Comparison of ENCODE assay signal across 8 cellular contexts in the genomic region with DNA sequence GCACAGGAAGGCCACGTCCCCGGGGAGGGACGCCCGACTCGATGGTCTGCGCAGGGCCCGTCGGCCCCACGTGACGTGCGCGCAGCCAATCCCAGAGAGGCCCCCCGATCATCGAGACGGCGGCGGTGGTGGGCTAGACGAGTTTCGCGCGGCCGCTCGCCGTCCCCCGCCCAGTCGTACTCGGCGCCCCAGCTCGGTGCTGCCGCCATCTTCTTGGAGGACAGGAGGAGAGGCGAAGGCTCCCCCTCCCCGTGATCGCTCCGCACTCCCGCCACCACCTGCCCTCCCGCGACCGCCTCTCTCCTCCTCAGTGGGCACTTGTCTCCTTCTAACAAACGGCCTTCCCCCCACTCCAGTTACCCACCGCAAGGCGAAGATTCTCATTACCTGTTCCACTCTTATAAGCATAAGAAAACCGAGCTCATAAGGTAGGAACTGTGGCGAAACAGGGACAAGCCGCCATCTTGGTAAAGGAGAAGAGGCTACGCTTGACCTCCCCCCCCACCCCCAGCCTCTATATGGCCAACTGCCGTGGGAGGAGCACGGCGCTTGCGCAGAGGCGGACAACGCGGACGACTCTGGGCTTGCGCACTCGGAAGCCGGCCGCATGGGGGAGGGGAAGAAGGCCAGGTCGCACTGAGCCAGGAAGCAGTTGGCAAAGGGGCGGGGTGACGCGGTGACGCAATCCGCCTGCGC. TPM values are rescaled to one million over a fixed set of nuclear protein-coding genes. Genes with fewer than 3 reads are reported as not detected.
A peak's percentile ranks its signal among the peaks of the same experiment; 100 is the strongest.
DNase-seq lines count a peak whose midpoint lies in the region; ATAC-seq and TF ChIP-seq lines count a peak whose summit lies in the region.

A gene with protein sequence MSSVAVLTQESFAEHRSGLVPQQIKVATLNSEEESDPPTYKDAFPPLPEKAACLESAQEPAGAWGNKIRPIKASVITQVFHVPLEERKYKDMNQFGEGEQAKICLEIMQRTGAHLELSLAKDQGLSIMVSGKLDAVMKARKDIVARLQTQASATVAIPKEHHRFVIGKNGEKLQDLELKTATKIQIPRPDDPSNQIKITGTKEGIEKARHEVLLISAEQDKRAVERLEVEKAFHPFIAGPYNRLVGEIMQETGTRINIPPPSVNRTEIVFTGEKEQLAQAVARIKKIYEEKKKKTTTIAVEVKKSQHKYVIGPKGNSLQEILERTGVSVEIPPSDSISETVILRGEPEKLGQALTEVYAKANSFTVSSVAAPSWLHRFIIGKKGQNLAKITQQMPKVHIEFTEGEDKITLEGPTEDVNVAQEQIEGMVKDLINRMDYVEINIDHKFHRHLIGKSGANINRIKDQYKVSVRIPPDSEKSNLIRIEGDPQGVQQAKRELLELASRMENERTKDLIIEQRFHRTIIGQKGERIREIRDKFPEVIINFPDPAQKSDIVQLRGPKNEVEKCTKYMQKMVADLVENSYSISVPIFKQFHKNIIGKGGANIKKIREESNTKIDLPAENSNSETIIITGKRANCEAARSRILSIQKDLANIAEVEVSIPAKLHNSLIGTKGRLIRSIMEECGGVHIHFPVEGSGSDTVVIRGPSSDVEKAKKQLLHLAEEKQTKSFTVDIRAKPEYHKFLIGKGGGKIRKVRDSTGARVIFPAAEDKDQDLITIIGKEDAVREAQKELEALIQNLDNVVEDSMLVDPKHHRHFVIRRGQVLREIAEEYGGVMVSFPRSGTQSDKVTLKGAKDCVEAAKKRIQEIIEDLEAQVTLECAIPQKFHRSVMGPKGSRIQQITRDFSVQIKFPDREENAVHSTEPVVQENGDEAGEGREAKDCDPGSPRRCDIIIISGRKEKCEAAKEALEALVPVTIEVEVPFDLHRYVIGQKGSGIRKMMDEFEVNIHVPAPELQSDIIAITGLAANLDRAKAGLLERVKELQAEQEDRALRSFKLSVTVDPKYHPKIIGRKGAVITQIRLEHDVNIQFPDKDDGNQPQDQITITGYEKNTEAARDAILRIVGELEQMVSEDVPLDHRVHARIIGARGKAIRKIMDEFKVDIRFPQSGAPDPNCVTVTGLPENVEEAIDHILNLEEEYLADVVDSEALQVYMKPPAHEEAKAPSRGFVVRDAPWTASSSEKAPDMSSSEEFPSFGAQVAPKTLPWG (N-terminal part only) (minus strand): TSS at position 490 of the 696 bp plus-strand sequence. CDS start 48,803 bp downstream, outside the sequence.

- H3K4me3 ChIP-seq in left ventricle myocardium inferior (peak within 1 kb of the TSS; percentile 82), prostate gland (peak within 1 kb of the TSS; percentile 88 to 92), urinary bladder (ENCODE audit: low read depth, low read length) (peak within 1 kb of the TSS; percentile 73)

- no peak for TF ChIP-seq POLR2A in prostate gland (IDR thresholded peaks at IDR 0.05)

- H3K9me3 ChIP-seq in left ventricle myocardium inferior (replicated peaks) = no peaks in the 10 kb centered on the region
- H3K9me3 ChIP-seq in prostate gland = no peaks in the 10 kb centered on the region

- TF ChIP-seq CTCF in GM13976 (IDR thresholded peaks at IDR 0.05; ENCODE audit: borderline replicate concordance, control extremely low read depth, extremely low read depth, insufficient read depth, missing control alignments) = peak; percentile 71
- no peak for TF ChIP-seq CTCF in left ventricle myocardium inferior (IDR thresholded peaks at IDR 0.05; ENCODE audit: borderline replicate concordance)
- peak in 1 of 4 experiments; percentile 34 for TF ChIP-seq CTCF in prostate gland (IDR thresholded peaks at IDR 0.05)

- under 1% methylated on average over 41 of the region's 64 CpGs for WGBS in prostate gland
- under 1% methylated on average over 64 of the region's 64 CpGs for WGBS in urinary bladder

- H3K4me1 ChIP-seq in left ventricle myocardium inferior (peaks cover 82% of the 10 kb centered on the region), prostate gland (replicated peaks) (peaks cover 3% of the 10 kb centered on the region), urinary bladder (ENCODE audit: insufficient read depth) (peaks cover 3% of the 10 kb centered on the region)

- H3K27ac ChIP-seq in left ventricle myocardium inferior (replicated peaks) = peak within 1 kb of the TSS; percentile 100
- peak within 1 kb of the TSS; percentile 98 for H3K27ac ChIP-seq in prostate gland
- peak within 1 kb of the TSS; percentile 99 for H3K27ac ChIP-seq in urinary bladder (ENCODE audit: low read depth)

- H3K36me3 ChIP-seq in left ventricle myocardium inferior (no peaks in the 10 kb centered on the region), prostate gland (no peaks in the 10 kb centered on the region), urinary bladder (ENCODE audit: insufficient read depth) (no peaks in the 10 kb centered on the region)

- peak; percentile 73 for ATAC-seq in HG02884 (IDR thresholded peaks at IDR 0.05; ENCODE audit: unreplicated experiment)

- in situ Hi-C loops in GM13976 (cut with MboI; ENCODE audit: low sequenced_read_pairs, unreplicated experiment) = no loop called here

- DNase-seq in GM13976 (ENCODE audit: low spot score) (peak; percentile 99), NCI-H146 treated with DMSO at 0.1 percent for 48 hours (lab: John Stamatoyannopoulos, UW; ENCODE audit: unreplicated experiment) (peak; percentile 81), amniotic stem cell (lab: John Stamatoyannopoulos, UW) (peak; percentile 96), left ventricle myocardium inferior (peak; percentile 99), prostate gland (ENCODE audit: low spot score) (peak; percentile 99)

- H3K27me3 ChIP-seq in left ventricle myocardium inferior (ENCODE audit: low read depth) = no peaks in the 10 kb centered on the region
- no peaks in the 10 kb centered on the region for H3K27me3 ChIP-seq in prostate gland (replicated peaks; ENCODE audit: insufficient read depth)

- intact Hi-C loops in T-helper 1 cell treated with Interleukin-12 subunit alpha and Interleukin-12 subunit beta and Interleukin-4 antibody, amounts not matched to agents 30 ng/mL and 1 ng/mL, for 36 hours (cut with micrococcal nuclease) = loop anchor here (1.0 to 5.0 kb wide), 18 partner anchors 41 to 754 kb away; a partner anchor contains a TSS
- intact Hi-C loops in left ventricle myocardium inferior (cut with micrococcal nuclease) = no loop called here
- intact Hi-C loops in prostate gland (cut with DNase I) = loop anchor here (1.0 to 10.0 kb wide), 4 partner anchors 41 to 319 kb away; a partner anchor contains a TSS

RNA-seq across cellular contexts. Expression of the gene that starts here (rescaled TPM):
- total RNA-seq in T-helper 1 cell treated with Interleukin-12 subunit alpha and Interleukin-12 subunit beta and Interleukin-4 antibody, amounts not matched to agents 30 ng/mL and 1 ng/mL, for 36 hours = 226 and 240 TPM in 2 replicates
- 365 TPM for total RNA-seq in left ventricle myocardium inferior
- 100 to 1,000 TPM; 529 to 612 TPM for total RNA-seq in prostate gland
- total RNA-seq in urinary bladder = 588 TPM
- polyA plus RNA-seq in urinary bladder = 199 TPM

Comparison
In these comparisons a context has a peak if more than half of its experiments do, and no peak if none do; other contexts are left out.
1. Peak in every context shown above with its lines: DNase-seq, ATAC-seq, H3K4me3 ChIP-seq and H3K27ac ChIP-seq.